In genomic region chr1:119712342-119713038, GRCh38 we compare ENCODE assay signal across 8 cellular contexts. TPM values are rescaled to one million over a fixed set of nuclear protein-coding genes. Genes with fewer than 3 reads are reported as not detected.
DNase-seq lines count a peak whose midpoint lies in the region; ATAC-seq and TF ChIP-seq lines count a peak whose summit lies in the region.

No MANE protein-coding gene starts in this region.

- H3K27me3 ChIP-seq in BLaER1 treated with 17β-estradiol and CSF1 and Interleukin-3, amounts not matched to agents 10 nM and 100 nM: no peaks in the 10 kb centered on the region
- H3K27me3 ChIP-seq in SU-DHL-6 (ENCODE audit: low read length) (no peaks in the 10 kb centered on the region), kidney epithelial cell (ENCODE audit: control insufficient read depth, insufficient read depth, low read length) (no peaks in the 10 kb centered on the region)

- DNase-seq in NCI-H1092 (lab: John Stamatoyannopoulos, UW) (peak; percentile 68), cardiac fibroblast (ENCODE audit: low read depth in 2 of 2) (peak; percentile 87 to 92), kidney epithelial cell (ENCODE audit: low read depth) (peak; percentile 58)
- peak; percentile 36 to 38 for DNase-seq in stimulated activated CD4-positive, alpha-beta T cell treated with anti-CD3 and anti-CD28 coated beads, Interleukin-15, amount 100 ng/mL, for 48 hours (ENCODE audit: low read depth in 2 of 2)

- peak overlapping the region; percentile 73 to 99 (median 88); a peak in 21 of 22 replicates for H3K9ac ChIP-seq in BLaER1 treated with 17β-estradiol and CSF1 and Interleukin-3, amounts not matched to agents 10 nM and 100 nM
- H3K9ac ChIP-seq in SU-DHL-6 (ENCODE audit: low read length): peak overlapping the region; percentile 99

- H3K27ac ChIP-seq in BLaER1 treated with 17β-estradiol and CSF1 and Interleukin-3, amounts not matched to agents 10 nM and 100 nM: peak overlapping the region; percentile 31 to 96 (median 93); a peak in 21 of 22 replicates
- H3K27ac ChIP-seq in SU-DHL-6 (ENCODE audit: low read depth, low read length): peak overlapping the region; percentile 76

- peak; percentile 30 for ATAC-seq in GM21381 (IDR thresholded peaks at IDR 0.05; ENCODE audit: unreplicated experiment)
- ATAC-seq in HG03025 (IDR thresholded peaks at IDR 0.05; ENCODE audit: low FRiP score, unreplicated experiment): no peak

- H2AFZ ChIP-seq in SU-DHL-6 (ENCODE audit: low read depth, low read length, severe bottlenecking): peak overlapping the region; percentile 83

- H4K20me1 ChIP-seq in BLaER1 treated with 17β-estradiol and CSF1 and Interleukin-3, amounts not matched to agents 10 nM and 100 nM: peaks cover 0 to 40% (median 20%) of the 10 kb centered on the region in 11 experiments; a peak in 15 of 22 replicates
- H4K20me1 ChIP-seq in SU-DHL-6 (ENCODE audit: low read depth, low read length): peaks cover 6% of the 10 kb centered on the region; the same call in 1 of the 2 replicates

- H3K9me2 ChIP-seq in SU-DHL-6 (replicated peaks; ENCODE audit: insufficient read depth, low read length): no peaks in the 10 kb centered on the region

- peak overlapping the region; percentile 87 to 98 (median 93) for H3K4me2 ChIP-seq in BLaER1 treated with 17β-estradiol and CSF1 and Interleukin-3, amounts not matched to agents 10 nM and 100 nM
- peak overlapping the region; percentile 89 for H3K4me2 ChIP-seq in SU-DHL-6 (ENCODE audit: low read depth, low read length, poor library complexity, severe bottlenecking)

- no peaks in the 10 kb centered on the region for H3K9me3 ChIP-seq in BLaER1 treated with 17β-estradiol and CSF1 and Interleukin-3, amounts not matched to agents 10 nM and 100 nM (replicated peaks in 1 of 11)
- no peaks in the 10 kb centered on the region for H3K9me3 ChIP-seq in SU-DHL-6 (ENCODE audit: insufficient read depth, low read length)

- H3K36me3 ChIP-seq in BLaER1 treated with 17β-estradiol and CSF1 and Interleukin-3, amounts not matched to agents 10 nM and 100 nM: peaks cover 0 to 15% (median 4%) of the 10 kb centered on the region in 11 experiments; a peak in 7 of 22 replicates
- H3K36me3 ChIP-seq in SU-DHL-6 (ENCODE audit: low read length): no peaks in the 10 kb centered on the region
- no peaks in the 10 kb centered on the region for H3K36me3 ChIP-seq in kidney epithelial cell (ENCODE audit: control insufficient read depth, insufficient read depth, low read length)

- TF ChIP-seq CTCF in SU-DHL-6 (IDR thresholded peaks at IDR 0.05; ENCODE audit: insufficient read depth, low read length, poor library complexity, severe bottlenecking) (no peak), cardiac fibroblast (IDR thresholded peaks at IDR 0.05; ENCODE audit: low read depth, low read length) (no peak), kidney epithelial cell (IDR thresholded peaks at IDR 0.05; ENCODE audit: insufficient read depth, low read length, poor library complexity, severe bottlenecking) (no peak)

- H3K79me2 ChIP-seq in SU-DHL-6 (ENCODE audit: insufficient read depth, low read length): peaks cover 56% of the 10 kb centered on the region

- peaks cover 37 to 45% (median 39%) of the 10 kb centered on the region in 10 experiments for H3K4me1 ChIP-seq in BLaER1 treated with 17β-estradiol and CSF1 and Interleukin-3, amounts not matched to agents 10 nM and 100 nM

- peak overlapping the region; percentile 62 to 100 (median 92) for H3K4me3 ChIP-seq in BLaER1 treated with 17β-estradiol and CSF1 and Interleukin-3, amounts not matched to agents 10 nM and 100 nM
- H3K4me3 ChIP-seq in SU-DHL-6 (ENCODE audit: insufficient read depth, low read length, poor library complexity, severe bottlenecking) (peak overlapping the region; percentile 97), cardiac fibroblast (replicated peaks in 1 of 2; ENCODE audit: low read depth in 2 of 2, low read length in 2 of 2) (peak overlapping the region; percentile 60 to 85), kidney epithelial cell (ENCODE audit: low read depth, low read length) (peak overlapping the region; percentile 71)

- no peaks in the 10 kb centered on the region for H3F3A ChIP-seq in SU-DHL-6 (ENCODE audit: insufficient read depth)

RNA-seq across cellular contexts. Expression of gene PHGDH, which starts 0.8 kb away (rescaled TPM):
- 163 and 184 TPM in 2 replicates for total RNA-seq in kidney epithelial cell

RNA-seq across cellular contexts. Expression of gene HMGCS2, which starts 56.2 kb away (rescaled TPM):
- not detected in 2 replicates for total RNA-seq in kidney epithelial cell

Comparison
In these comparisons a context has a peak if more than half of its experiments do, and no peak if none do; other contexts are left out.
1. DNase-seq: peak in every context shown above with its lines; median percentile 90 in cardiac fibroblast; 68 in NCI-H1092; 58 in kidney epithelial cell; 37 in stimulated activated CD4-positive, alpha-beta T cell treated with anti-CD3 and anti-CD28 coated beads, Interleukin-15, amount 100 ng/mL, for 48 hours.